In genomic region chr22:46614070-46614931, GRCh38 we compare ENCODE assay signal across 8 cellular contexts. TPM values are rescaled to one million over a fixed set of nuclear protein-coding genes. Genes with fewer than 3 reads are reported as not detected.
DNase-seq lines count a peak whose midpoint lies in the region; ATAC-seq and TF ChIP-seq lines count a peak whose summit lies in the region.

No MANE protein-coding gene starts in this region.

- no peak for TF ChIP-seq CTCF in NB4 (IDR thresholded peaks at IDR 0.05; ENCODE audit: low read depth, low read length)
- TF ChIP-seq CTCF in tibial artery (IDR thresholded peaks at IDR 0.05), result no peak

- peaks cover 34 to 44% (median 40%) of the 10 kb centered on the region in 3 donors for H3K4me1 Mint-ChIP-seq in naive B cell

- H3K27me3 Mint-ChIP-seq in naive B cell, result no peaks in the 10 kb centered on the region

- H3K4me1 ChIP-seq in thymus (ENCODE audit: control insufficient read depth, insufficient read depth, low read length), result peaks cover 48% of the 10 kb centered on the region
- H3K4me1 ChIP-seq in tibial artery, result peaks cover 0 to 23% (median 6%) of the 10 kb centered on the region in 4 donors

- peak overlapping the region; percentile 86 for H3K27ac ChIP-seq in thymus (ENCODE audit: low read depth)
- H3K27ac ChIP-seq in tibial artery, result no peak overlapping the region

- peak; percentile 76 to 78 for ATAC-seq in naive B cell (ENCODE audit: low read depth in 2 of 2)
- no peak for ATAC-seq in HG02759 (IDR thresholded peaks at IDR 0.05; ENCODE audit: unreplicated experiment)
- no peak for ATAC-seq in HG03280 (IDR thresholded peaks at IDR 0.05; ENCODE audit: unreplicated experiment)

- DNase-seq in NB4 (ENCODE audit: low read depth), result no peak
- peak; percentile 42 for DNase-seq in activated T-cell treated with anti-CD3 and anti-CD28 coated beads for 4 hours
- peak; percentile 57 for DNase-seq in naive B cell
- no peak for DNase-seq in tibial artery
- no peak for DNase-seq in NCI-H524 (lab: John Stamatoyannopoulos, UW)

- H3K4me3 ChIP-seq in NB4 (ENCODE audit: low read depth, low read length), result peak overlapping the region; percentile 57
- peak overlapping the region; percentile 57 for H3K4me3 ChIP-seq in thymus (ENCODE audit: low read length)
- no peak overlapping the region for H3K4me3 ChIP-seq in tibial artery

- no peaks in the 10 kb centered on the region for H3K36me3 Mint-ChIP-seq in naive B cell

- peak overlapping the region; percentile 79 to 93 (median 88) for H3K4me3 Mint-ChIP-seq in naive B cell

- no peaks in the 10 kb centered on the region for H3K9me3 Mint-ChIP-seq in naive B cell

- intact Hi-C loops in tibial artery (cut with DNase I; ENCODE audit: low total_unique reads), result no loop called here

- H3K27ac Mint-ChIP-seq in naive B cell, result peak overlapping the region; percentile 81 to 97 (median 86)

- H3K9me3 ChIP-seq in thymus (ENCODE audit: control insufficient read depth), result no peaks in the 10 kb centered on the region
- H3K9me3 ChIP-seq in tibial artery, result no peaks in the 10 kb centered on the region

- H3K36me3 ChIP-seq in thymus (ENCODE audit: control insufficient read depth, insufficient read depth) (peaks cover 6% of the 10 kb centered on the region), tibial artery (no peaks in the 10 kb centered on the region)

- H3K27me3 ChIP-seq in thymus (ENCODE audit: control insufficient read depth, insufficient read depth) (no peaks in the 10 kb centered on the region), tibial artery (no peaks in the 10 kb centered on the region)

- TF ChIP-seq POLR2A in NB4 (IDR thresholded peaks at IDR 0.05; ENCODE audit: extremely low read depth, insufficient read length), result no peak

- WGBS in thymus, result 8% methylated on average over 30 of the region's 30 CpGs

RNA-seq across cellular contexts. Expression of gene GRAMD4, which starts 5.9 kb away (rescaled TPM):
- 10 to 100 TPM in 1 of 6 donors, 1 to 10 TPM in 5; 4.0 to 12.5 (median 6.9) TPM for polyA plus RNA-seq in naive B cell (ENCODE audit: low read depth in 6 of 6)
- polyA plus RNA-seq in thymus, result 34.4 TPM

Comparison
In these comparisons a context has a peak if more than half of its experiments do, and no peak if none do; other contexts are left out.
1. DNase-seq: peak in activated T-cell treated with anti-CD3 and anti-CD28 coated beads for 4 hours (single experiment) and naive B cell (single experiment); none in NB4 (single experiment), tibial artery (0 of 2) and NCI-H524 (0 of 2).
2. H3K4me3 ChIP-seq: peak in NB4 (single experiment) and thymus (single experiment); none in tibial artery (0 of 2).
3. ATAC-seq: peak in naive B cell (2 of 2); none in HG02759 (single experiment) and HG03280 (single experiment).